8 cellular contexts compared by ENCODE assay signal in genomic region chr12:109995703-109996482, GRCh38. TPM values are rescaled to one million over a fixed set of nuclear protein-coding genes. Genes with fewer than 3 reads are reported as not detected.
A peak's percentile ranks its signal among the peaks of the same experiment; 100 is the strongest.
DNase-seq lines count a peak whose midpoint lies in the region; ATAC-seq, FAIRE-seq and TF ChIP-seq lines count a peak whose summit lies in the region.

GIT2 (minus strand) TSS chr12:109996368; CDS start chr12:109996224, 144 bp downstream.

- intact Hi-C loops in activated CD4-positive, alpha-beta T cell treated with anti-CD3 and anti-CD28 coated beads for 36 hours (cut with DNase I, micrococcal nuclease) = loop anchor here (1.0 to 5.0 kb wide), 15 partner anchors 9 to 781 kb away; partner anchors contain the start of genes ATP2A2 (in 1 of the 2), C12orf76 (in 1 of the 2), FAM216A (in 1 of the 2) and GLTP (in 1 of the 2)

- DNase-seq in AG20443 (ENCODE audit: low spot score) = peak; percentile 97
- peak; percentile 93 for DNase-seq in GM19239 (ENCODE audit: insufficient read length, low spot score)
- DNase-seq in NCI-H524 (lab: John Stamatoyannopoulos, UW) = peak; percentile 87 to 91
- DNase-seq in activated CD4-positive, alpha-beta T cell treated with anti-CD3 and anti-CD28 coated beads for 36 hours = peak; percentile 98
- DNase-seq in chondrocyte (ENCODE audit: low spot score) = peak; percentile 96
- peak; percentile 63 for DNase-seq in kidney epithelial cell (ENCODE audit: low read depth)
- DNase-seq in stimulated activated CD4-positive, alpha-beta T cell treated with anti-CD3 and anti-CD28 coated beads, Interleukin-15, amount 100 ng/mL, for 24 hours = peak; percentile 96

- TF ChIP-seq CTCF in chondrocyte (IDR thresholded peaks at IDR 0.05) = no peak
- TF ChIP-seq CTCF in kidney epithelial cell (IDR thresholded peaks at IDR 0.05; ENCODE audit: insufficient read depth, low read length, poor library complexity, severe bottlenecking) = no peak

- H3K36me3 Mint-ChIP-seq in activated CD4-positive, alpha-beta T cell treated with anti-CD3 and anti-CD28 coated beads for 36 hours (ENCODE audit: low read depth) = peaks cover 12% of the 10 kb centered on the region
- H3K36me3 Mint-ChIP-seq in chondrocyte (ENCODE audit: low read depth) = peaks cover 3% of the 10 kb centered on the region

- CTCF ChIA-PET in activated CD4-positive, alpha-beta T cell treated with anti-CD3 and anti-CD28 coated beads for 36 hours (lab: Charles Lee) = interaction anchor here (0.8 kb wide), 1 partner anchor 406 kb away, joined by 3 read pairs; no protein-coding TSS in a partner anchor

- H3K27me3 ChIP-seq in kidney epithelial cell (ENCODE audit: control insufficient read depth, insufficient read depth, low read length) = no peaks in the 10 kb centered on the region

- ATAC-seq in HG03442 (IDR thresholded peaks at IDR 0.05; ENCODE audit: unreplicated experiment) = peak; percentile 59
- peak; percentile 85 for ATAC-seq in activated CD4-positive, alpha-beta T cell treated with anti-CD3 and anti-CD28 coated beads for 36 hours

- peak within 1 kb of the TSS; percentile 97 for H3K27ac Mint-ChIP-seq in activated CD4-positive, alpha-beta T cell treated with anti-CD3 and anti-CD28 coated beads for 36 hours
- H3K27ac Mint-ChIP-seq in chondrocyte (ENCODE audit: unreplicated experiment) = peak within 1 kb of the TSS; percentile 88

- peak within 1 kb of the TSS; percentile 99 for H3K4me3 Mint-ChIP-seq in activated CD4-positive, alpha-beta T cell treated with anti-CD3 and anti-CD28 coated beads for 36 hours
- H3K4me3 Mint-ChIP-seq in chondrocyte (ENCODE audit: unreplicated experiment) = peak within 1 kb of the TSS; percentile 87

- POLR2A ChIA-PET in activated CD4-positive, alpha-beta T cell treated with anti-CD3 and anti-CD28 coated beads for 36 hours (lab: Charles Lee) = no interaction called here

- no peaks in the 10 kb centered on the region for H3K36me3 ChIP-seq in kidney epithelial cell (ENCODE audit: control insufficient read depth, insufficient read depth, low read length)

- peak within 1 kb of the TSS; percentile 67 for H3K4me3 ChIP-seq in kidney epithelial cell (ENCODE audit: low read depth, low read length)

- H3K9me3 Mint-ChIP-seq in activated CD4-positive, alpha-beta T cell treated with anti-CD3 and anti-CD28 coated beads for 36 hours (ENCODE audit: low read depth) = no peaks in the 10 kb centered on the region
- no peaks in the 10 kb centered on the region for H3K9me3 Mint-ChIP-seq in chondrocyte (ENCODE audit: low read depth)

- peak; percentile 91 for FAIRE-seq in GM19239 (lab: Jason Lieb, UNC)

- peaks cover 65% of the 10 kb centered on the region for H3K4me1 Mint-ChIP-seq in activated CD4-positive, alpha-beta T cell treated with anti-CD3 and anti-CD28 coated beads for 36 hours
- H3K4me1 Mint-ChIP-seq in chondrocyte (ENCODE audit: low read depth) = peaks cover 52% of the 10 kb centered on the region

- no peaks in the 10 kb centered on the region for H3K27me3 Mint-ChIP-seq in activated CD4-positive, alpha-beta T cell treated with anti-CD3 and anti-CD28 coated beads for 36 hours
- no peaks in the 10 kb centered on the region for H3K27me3 Mint-ChIP-seq in chondrocyte (ENCODE audit: low read depth)

RNA-seq across cellular contexts. Expression of gene GIT2, which starts in this region (rescaled TPM):
- 10 to 100 TPM; 50.2 to 58.2 TPM for total RNA-seq in activated CD4-positive, alpha-beta T cell treated with anti-CD3 and anti-CD28 coated beads for 36 hours
- total RNA-seq in chondrocyte = 35.4 to 48.6 TPM (median 38.1 TPM) in 3 replicates
- 20.3 and 23.8 TPM in 2 replicates for total RNA-seq in kidney epithelial cell

Comparison
In these comparisons a context has a peak if more than half of its experiments do, and no peak if none do; other contexts are left out.
1. Peak in every context shown above with its lines: DNase-seq, ATAC-seq and H3K4me3 ChIP-seq.